18 cellular contexts compared by ENCODE assay signal in genomic region chr11:69158301-69159152, GRCh38.
"Had no signal": no experiment of that assay in that cellular context is flagged by ENCODE, and none has a peak within 500 bp of the region (broad histone marks: within the 10 kb centered on the region; RNA-seq: fewer than 3 reads in every experiment).

No MANE protein-coding gene starts in this region.

- FAIRE-seq: frontal cortex, small intestine had no signal

- H3K27me3 ChIP-seq: ascending aorta, breast epithelium had no signal

- ATAC-seq: natural killer cell treated with Interleukin-12 subunit alpha and Interleukin-12 subunit beta and Interleukin-15 and Interleukin-18, amount 100 ng/mL, for 72 hours; stimulated activated effector memory CD8-positive, alpha-beta T cell treated with anti-CD3 and anti-CD28 coated beads, Interleukin-12 subunit alpha, Interleukin-12 subunit beta, amount 100 ng/mL, for 72 hours had no signal

- H3K27ac ChIP-seq: breast epithelium, WERI-Rb-1 had no signal

- H3K4me3 Mint-ChIP-seq: activated naive CD4-positive, alpha-beta T cell treated with anti-CD3 and anti-CD28 coated beads, Interleukin-2, amount 50 U/mL, for 24 hours; mesothelial cell of epicardium; natural killer cell treated with Interleukin-12 subunit alpha and Interleukin-12 subunit beta and Interleukin-15 and Interleukin-18, amount 100 ng/mL, for 72 hours; stimulated activated effector memory CD8-positive, alpha-beta T cell treated with anti-CD3 and anti-CD28 coated beads, Interleukin-12 subunit alpha, Interleukin-12 subunit beta, amount 100 ng/mL, for 72 hours had no signal

- H3K4me1 Mint-ChIP-seq: activated naive CD4-positive, alpha-beta T cell treated with anti-CD3 and anti-CD28 coated beads, Interleukin-2, amount 50 U/mL, for 24 hours had no signal

- H3K36me3 Mint-ChIP-seq: mesothelial cell of epicardium; stimulated activated effector memory CD8-positive, alpha-beta T cell treated with anti-CD3 and anti-CD28 coated beads, Interleukin-12 subunit alpha, Interleukin-12 subunit beta, amount 100 ng/mL, for 72 hours had no signal

- H3K27ac Mint-ChIP-seq: activated naive CD4-positive, alpha-beta T cell treated with anti-CD3 and anti-CD28 coated beads, Interleukin-2, amount 50 U/mL, for 24 hours; mesothelial cell of epicardium; natural killer cell treated with Interleukin-12 subunit alpha and Interleukin-12 subunit beta and Interleukin-15 and Interleukin-18, amount 100 ng/mL, for 72 hours; stimulated activated effector memory CD8-positive, alpha-beta T cell treated with anti-CD3 and anti-CD28 coated beads, Interleukin-12 subunit alpha, Interleukin-12 subunit beta, amount 100 ng/mL, for 72 hours had no signal

- H3K4me3 ChIP-seq: lung had no signal

- H3K36me3 ChIP-seq: ascending aorta, breast epithelium, WERI-Rb-1 had no signal

- H3K9me3 Mint-ChIP-seq: natural killer cell treated with Interleukin-12 subunit alpha and Interleukin-12 subunit beta and Interleukin-15 and Interleukin-18, amount 100 ng/mL, for 72 hours had no signal

- H3K9me3 ChIP-seq: breast epithelium had no signal

- H3K27me3 Mint-ChIP-seq: activated naive CD4-positive, alpha-beta T cell treated with anti-CD3 and anti-CD28 coated beads, Interleukin-2, amount 50 U/mL, for 24 hours had no signal

- DNase-seq: activated CD4-positive, alpha-beta T cell treated with anti-CD3 and anti-CD28 coated beads for 1 hour; activated CD8-positive, alpha-beta memory T cell treated with anti-CD3 and anti-CD28 coated beads for 24 hours; activated CD8-positive, alpha-beta memory T cell treated with anti-CD3 and anti-CD28 coated beads, Interleukin-2, amount 50 U/mL, for 48 hours; activated gamma-delta T cell; effector CD4-positive, alpha-beta T cell; small intestine; stimulated activated CD4-positive, alpha-beta T cell treated with anti-CD3 and anti-CD28 coated beads, Interleukin-4, amount 100 ng/mL, for 24 hours; SW 1271; T-helper 2 cell; WERI-Rb-1 had no signal
